Comparison of ENCODE assay signal across 30 cellular contexts in the genomic region with DNA sequence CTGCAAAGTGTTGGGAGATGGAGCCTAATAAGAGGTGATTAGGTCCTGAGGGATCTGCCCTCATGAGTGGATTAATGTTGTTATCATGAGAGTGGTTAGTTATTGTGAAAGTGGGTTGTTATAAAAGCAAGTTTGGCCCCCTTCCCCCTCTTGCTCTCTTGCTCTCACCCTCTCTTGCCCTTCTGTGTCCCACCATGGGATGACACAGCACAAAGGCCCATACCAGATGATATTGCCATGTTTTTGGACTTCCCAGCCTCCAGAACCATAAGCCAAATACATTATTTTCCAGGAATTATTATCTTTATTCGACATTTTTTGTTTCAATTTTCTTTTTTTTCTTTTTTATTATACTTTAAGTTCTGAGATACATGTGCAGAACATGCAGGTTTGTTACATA. TPM values are rescaled to one million over a fixed set of nuclear protein-coding genes. Genes with fewer than 3 reads are reported as not detected.
"Had no signal": no experiment of that assay in that cellular context is flagged by ENCODE, and none has a peak within 500 bp of the region (broad histone marks: within the 10 kb centered on the region; RNA-seq: fewer than 3 reads in every experiment).

No MANE protein-coding gene starts in this region.

- H3K79me2 ChIP-seq: hepatocyte had no signal

- H3K36me3 ChIP-seq: esophagus squamous epithelium, gastrocnemius medialis, heart right ventricle, left lung, lower lobe of right lung had no signal

- H3K4me2 ChIP-seq: hepatocyte had no signal

- H3K9me3 ChIP-seq: esophagus squamous epithelium, gastrocnemius medialis, lower lobe of right lung had no signal

- H3K4me3 ChIP-seq: coronary artery, dorsolateral prefrontal cortex, esophagus squamous epithelium, gastrocnemius medialis, heart right ventricle, hepatocyte, left lung, lower lobe of right lung had no signal

- FAIRE-seq: colon, endothelial cell of umbilical vein, kidney had no signal

- H3K4me1 Mint-ChIP-seq: immature natural killer cell; naive thymus-derived CD4-positive, alpha-beta T cell had no signal

- H3K36me3 Mint-ChIP-seq: immature natural killer cell; naive thymus-derived CD4-positive, alpha-beta T cell had no signal

- ATAC-seq: gastrocnemius medialis; heart right ventricle; left lung; left ventricle myocardium superior; lower lobe of right lung; naive thymus-derived CD4-positive, alpha-beta T cell had no signal

- DNase-seq: dermis blood vessel endothelial cell; dorsolateral prefrontal cortex; effector CD4-positive, alpha-beta T cell; effector memory CD4-positive, alpha-beta T cell; esophagus squamous epithelium; foreskin fibroblast; foreskin melanocyte; gastrocnemius medialis; glutamatergic neuron; head of caudate nucleus; heart right ventricle; hypothalamus; immature natural killer cell; islet precursor cell; kidney; kidney glomerular epithelial cell; left lung; left ventricle myocardium superior; lower lobe of right lung; mesenchymal stem cell; midbrain; naive thymus-derived CD4-positive, alpha-beta T cell had no signal

- H3K27ac Mint-ChIP-seq: immature natural killer cell; naive thymus-derived CD4-positive, alpha-beta T cell had no signal

- H3K27ac ChIP-seq: coronary artery, dorsolateral prefrontal cortex, esophagus squamous epithelium, gastrocnemius medialis, heart right ventricle, hepatocyte, left lung, lower lobe of right lung had no signal

- H3K27me3 ChIP-seq: gastrocnemius medialis, heart right ventricle, hepatocyte had no signal

- H2AFZ ChIP-seq: hepatocyte had no signal

- H3K4me3 Mint-ChIP-seq: immature natural killer cell; naive thymus-derived CD4-positive, alpha-beta T cell had no signal

- H3K4me1 ChIP-seq: esophagus squamous epithelium, gastrocnemius medialis, heart right ventricle, left lung, lower lobe of right lung had no signal

RNA-seq across cellular contexts. Expression of a gene that starts 41.4 kb away (rescaled TPM):
- total RNA-seq: dermis blood vessel endothelial cell; endothelial cell of umbilical vein; gastrocnemius medialis; glomerular endothelial cell; left lung; lower lobe of right lung; lung microvascular endothelial cell; mononuclear cell; naive thymus-derived CD4-positive, alpha-beta T cell had no signal
- polyA plus RNA-seq: endothelial cell of umbilical vein; esophagus; hepatocyte; immature natural killer cell; naive thymus-derived CD4-positive, alpha-beta T cell had no signal
